23 cellular contexts compared by ENCODE assay signal in genomic region chr15:40302981-40303380, GRCh38. TPM values are rescaled to one million over a fixed set of nuclear protein-coding genes. Genes with fewer than 3 reads are reported as not detected.
"Had no signal": no experiment of that assay in that cellular context is flagged by ENCODE, and none has a peak within 500 bp of the region (broad histone marks: within the 10 kb centered on the region; RNA-seq: fewer than 3 reads in every experiment).

No MANE protein-coding gene starts in this region.

- DNase-seq: central memory CD4-positive, alpha-beta T cell; effector memory CD4-positive, alpha-beta T cell; gastrocnemius medialis; heart right ventricle; hypothalamus; left ventricle myocardium inferior; lower lobe of right lung; mesendoderm; naive B cell; nucleus accumbens; psoas muscle; retina; stimulated activated CD4-positive, alpha-beta T cell treated with anti-CD3 and anti-CD28 coated beads, Interleukin-12 subunit alpha, Interleukin-12 subunit beta, amount 100 ng/mL, for 4 hours; stimulated activated naive CD4-positive, alpha-beta T cell treated with Interleukin-2 at 50 U/mL for 16 hours; trophoblast cell had no signal

- H3K9me3 ChIP-seq: gastrocnemius medialis, lower lobe of right lung, pancreas had no signal

- H3K4me3 Mint-ChIP-seq: naive B cell had no signal

- H3K27ac ChIP-seq: coronary artery, esophagus muscularis mucosa, gastrocnemius medialis, heart right ventricle, left ventricle myocardium inferior, lower lobe of right lung, pancreas, psoas muscle, skin epidermis had no signal

- H3K4me3 ChIP-seq: coronary artery, esophagus muscularis mucosa, gastrocnemius medialis, heart right ventricle, left ventricle myocardium inferior, lower lobe of right lung, pancreas, psoas muscle, skin epidermis had no signal

- H3K36me3 ChIP-seq: esophagus muscularis mucosa, gastrocnemius medialis, left ventricle myocardium inferior, pancreas had no signal

- ATAC-seq: gastrocnemius medialis, lower lobe of right lung, pancreas, psoas muscle, sciatic nerve had no signal

- H3K4me1 ChIP-seq: gastrocnemius medialis, pancreas, psoas muscle had no signal

- H3K27me3 Mint-ChIP-seq: naive B cell had no signal

- H3K27me3 ChIP-seq: heart right ventricle, pancreas had no signal

RNA-seq across cellular contexts. Expression of gene ANKRD63, which starts 20.1 kb away (rescaled TPM):
- total RNA-seq: esophagus muscularis mucosa, fibroblast of villous mesenchyme, gastrocnemius medialis, left ventricle myocardium inferior, lower lobe of right lung, pancreas, psoas muscle, sciatic nerve, urinary bladder had no signal

RNA-seq across cellular contexts. Expression of gene PHGR1, which starts 47.9 kb away (rescaled TPM):
- total RNA-seq: chondrocyte, fibroblast of villous mesenchyme, heart right ventricle, left ventricle myocardium inferior, lower lobe of right lung, psoas muscle, sciatic nerve, urinary bladder had no signal
